ENCODE assay signal across 8 cellular contexts in genomic region chr6:53347921-53348435, GRCh38. TPM values are rescaled to one million over a fixed set of nuclear protein-coding genes. Genes with fewer than 3 reads are reported as not detected.
DNase-seq lines count a peak whose midpoint lies in the region; ATAC-seq and TF ChIP-seq lines count a peak whose summit lies in the region.

No MANE protein-coding gene starts in this region.

- TF ChIP-seq POLR2A in testis (IDR thresholded peaks at IDR 0.05) = no peak

- H3K4me3 ChIP-seq in AG09309 (ENCODE audit: control insufficient read depth, low read depth, low read length) (peak overlapping the region; percentile 76), NT2/D1 (ENCODE audit: insufficient read length, low read depth) (peak overlapping the region; percentile 73), testis (peak overlapping the region; percentile 96 to 99)

- H3K4me1 ChIP-seq in NT2/D1 (ENCODE audit: insufficient read depth, insufficient read length) = no peaks in the 10 kb centered on the region
- H3K4me1 ChIP-seq in testis = peaks cover 29% of the 10 kb centered on the region

- H3K27ac Mint-ChIP-seq in natural killer cell = peak overlapping the region; percentile 74 to 95

- TF ChIP-seq CTCF in AG09309 (IDR thresholded peaks at IDR 0.05; ENCODE audit: control insufficient read depth, insufficient read depth, low read depth, low read length, missing control alignments) (no peak), natural killer cell (IDR thresholded peaks at IDR 0.05) (no peak), testis (IDR thresholded peaks at IDR 0.05) (no peak)

- intact Hi-C loops in natural killer cell (cut with micrococcal nuclease) (loop anchor here (5.0 to 10.0 kb wide), 3 partner anchors 36 to 353 kb away; partner anchors contain the start of gene GSTA4), testis (cut with DNase I; ENCODE audit: low total_unique reads) (no loop called here)

- peak overlapping the region; percentile 100 for H3K27ac ChIP-seq in testis

- 1% methylated on average over 14 to 36 of the region's 50 CpGs for WGBS in testis, 2 donors

- H3K9me3 ChIP-seq in NT2/D1 (ENCODE audit: insufficient read depth, low read length) = no peaks in the 10 kb centered on the region
- H3K9me3 ChIP-seq in testis = no peaks in the 10 kb centered on the region

- DNase-seq in AG09309 (ENCODE audit: low read depth) = no peak
- no peak for DNase-seq in NT2/D1 (ENCODE audit: low read depth, low spot score)
- DNase-seq in activated T-helper 9 cell treated with anti-CD3 and anti-CD28 coated beads, Interleukin-2, amount 50 U/mL, for 16 hours (ENCODE audit: low read depth) = peak; percentile 45
- DNase-seq in fibroblast of peridontal ligament (ENCODE audit: extremely low read depth) = peak; percentile 60
- peak; percentile 49 for DNase-seq in natural killer cell
- peak; percentile 72 for DNase-seq in testis

- no peaks in the 10 kb centered on the region for H3K36me3 Mint-ChIP-seq in natural killer cell

- ATAC-seq in GM19023 (IDR thresholded peaks at IDR 0.05; ENCODE audit: unreplicated experiment) = peak; percentile 22
- ATAC-seq in HG03342 (IDR thresholded peaks at IDR 0.05; ENCODE audit: unreplicated experiment) = peak; percentile 21
- ATAC-seq in natural killer cell = peak; percentile 1 to 16 (median 4)

- peaks cover 50 to 54% of the 10 kb centered on the region in 2 donors for H3K4me1 Mint-ChIP-seq in natural killer cell

- H3K36me3 ChIP-seq in NT2/D1 (ENCODE audit: insufficient read depth, insufficient read length, low read length) (peaks cover 8% of the 10 kb centered on the region), testis (ENCODE audit: low read depth, missing control alignments) (no peaks in the 10 kb centered on the region)

- peaks cover 0 to 11% of the 10 kb centered on the region in 2 donors for H3K27me3 Mint-ChIP-seq in natural killer cell (ENCODE audit: low read depth in 2 of 2)

- H3K27me3 ChIP-seq in NT2/D1 (ENCODE audit: insufficient read depth, insufficient read length) (no peaks in the 10 kb centered on the region), testis (no peaks in the 10 kb centered on the region)

- no peaks in the 10 kb centered on the region for H3K9me3 Mint-ChIP-seq in natural killer cell

- H3K4me3 Mint-ChIP-seq in natural killer cell = peak overlapping the region; percentile 91

- peak overlapping the region; percentile 85 for H3K9ac ChIP-seq in NT2/D1 (ENCODE audit: insufficient read length, low read depth)

RNA-seq across cellular contexts. Expression of gene ELOVL5, which starts 0.8 kb away (rescaled TPM):
- total RNA-seq in natural killer cell (10 to 100 TPM; 72.1 to 99.5 (median 73.7) TPM), testis (100 to 1,000 TPM; 206 to 214 TPM)
- 190 TPM for polyA plus RNA-seq in testis (ENCODE audit: insufficient read depth, low read depth, low replicate concordance)

Comparison
In these comparisons a context has a peak if more than half of its experiments do, and no peak if none do; other contexts are left out.
1. DNase-seq: peak in activated T-helper 9 cell treated with anti-CD3 and anti-CD28 coated beads, Interleukin-2, amount 50 U/mL, for 16 hours (single experiment), fibroblast of peridontal ligament (single experiment), natural killer cell (single experiment) and testis (single experiment); none in AG09309 (single experiment) and NT2/D1 (single experiment).
2. Peak in every context shown above with its lines, with median percentiles within 50 percentile points of each other: H3K4me3 ChIP-seq and ATAC-seq.